ENCODE assay signal across 8 cellular contexts in genomic region chr7:66920256-66920655, GRCh38. TPM values are rescaled to one million over a fixed set of nuclear protein-coding genes. Genes with fewer than 3 reads are reported as not detected.
DNase-seq lines count a peak whose midpoint lies in the region; ATAC-seq, FAIRE-seq and TF ChIP-seq lines count a peak whose summit lies in the region.

No MANE protein-coding gene starts in this region.

- peak overlapping the region in 7 of 10 donors; percentile 58 to 93 (median 86) for H3K27ac ChIP-seq in heart right ventricle
- H3K27ac ChIP-seq in mesendoderm (ENCODE audit: low read depth, low read length) = no peak overlapping the region
- H3K27ac ChIP-seq in vagina = peak overlapping the region; percentile 68
- H3K27ac ChIP-seq in prostate gland = no peak overlapping the region

- ATAC-seq in heart right ventricle (no peak), HG03159 (IDR thresholded peaks at IDR 0.05; ENCODE audit: unreplicated experiment) (no peak)
- no peak for ATAC-seq in activated naive CD8-positive, alpha-beta T cell treated with anti-CD3 and anti-CD28 coated beads, Interleukin-2, amount 50 U/mL, for 24 hours

- H3K4me2 ChIP-seq in mesendoderm (ENCODE audit: low read length) = no peak overlapping the region

- H3K56ac ChIP-seq in mesendoderm (ENCODE audit: low read length) = peak overlapping the region; percentile 12

- peak overlapping the region; percentile 78 to 99 (median 92) for H3K4me3 ChIP-seq in heart right ventricle
- H3K4me3 ChIP-seq in mesendoderm (ENCODE audit: low read length) = no peak overlapping the region
- peak overlapping the region; percentile 85 to 94 for H3K4me3 ChIP-seq in vagina
- H3K4me3 ChIP-seq in prostate gland = peak overlapping the region in 1 of 2 donors; percentile 86

- no peak overlapping the region for H3K18ac ChIP-seq in mesendoderm (ENCODE audit: low read length)

- no peaks in the 10 kb centered on the region for H3K9me3 ChIP-seq in heart right ventricle
- no peaks in the 10 kb centered on the region for H3K9me3 ChIP-seq in vagina
- H3K9me3 ChIP-seq in prostate gland = no peaks in the 10 kb centered on the region

- H3K4me3 Mint-ChIP-seq in activated naive CD8-positive, alpha-beta T cell treated with anti-CD3 and anti-CD28 coated beads, Interleukin-2, amount 50 U/mL, for 24 hours = peak overlapping the region; percentile 99

- peak overlapping the region; percentile 99 for H3K27ac Mint-ChIP-seq in activated naive CD8-positive, alpha-beta T cell treated with anti-CD3 and anti-CD28 coated beads, Interleukin-2, amount 50 U/mL, for 24 hours

- H3K9me3 Mint-ChIP-seq in activated naive CD8-positive, alpha-beta T cell treated with anti-CD3 and anti-CD28 coated beads, Interleukin-2, amount 50 U/mL, for 24 hours = no peaks in the 10 kb centered on the region

- no peak overlapping the region for H2BK15ac ChIP-seq in mesendoderm (replicated peaks; ENCODE audit: low read depth)

- 86 to 92% methylated on average over 3 of the region's 3 CpGs for WGBS in heart right ventricle, 2 donors
- WGBS in mesendoderm (ENCODE audit: extremely low coverage, insufficient coverage, low lambda C conversion rate) = no CpG with 5 or more reads among the region's 3 CpGs
- 80% methylated on average over 3 of the region's 3 CpGs for WGBS in prostate gland

- peaks cover 0 to 22% (median 0%) of the 10 kb centered on the region in 9 donors for H3K36me3 ChIP-seq in heart right ventricle
- H3K36me3 ChIP-seq in mesendoderm (ENCODE audit: control insufficient read depth, insufficient read depth, low read length) = no peaks in the 10 kb centered on the region
- no peaks in the 10 kb centered on the region for H3K36me3 ChIP-seq in vagina
- no peaks in the 10 kb centered on the region for H3K36me3 ChIP-seq in prostate gland

- intact Hi-C loops in heart right ventricle (cut with DNase I) = loop anchor here in 2 of 10 donors (5.0 to 10.0 kb wide), 2 partner anchors 72 to 75 kb away; partner anchors contain the start of genes SBDS (in 1 of the 2) and TYW1 (in 1 of the 2)
- intact Hi-C loops in cardiac septum (cut with DNase I) = loop anchor here (5.0 to 10.0 kb wide), 4 partner anchors 72 to 285 kb away; partner anchors contain the start of gene RABGEF1
- intact Hi-C loops in vagina (cut with DNase I) = no loop called here
- intact Hi-C loops in prostate gland (cut with DNase I) = no loop called here

- no peak for FAIRE-seq in urothelium cell line (lab: Jason Lieb, UNC)

- no peak overlapping the region for H2BK5ac ChIP-seq in mesendoderm (ENCODE audit: low read length)

- no peak overlapping the region for H2AK5ac ChIP-seq in mesendoderm (ENCODE audit: low read length)

- H3K4me1 Mint-ChIP-seq in activated naive CD8-positive, alpha-beta T cell treated with anti-CD3 and anti-CD28 coated beads, Interleukin-2, amount 50 U/mL, for 24 hours = peaks cover 38% of the 10 kb centered on the region

- H4K8ac ChIP-seq in mesendoderm (ENCODE audit: low read depth, low read length) = no peak overlapping the region

- H3K4ac ChIP-seq in mesendoderm (ENCODE audit: low read depth, low read length) = no peak overlapping the region

- TF ChIP-seq POLR2A in vagina (IDR thresholded peaks at IDR 0.05) (no peak), prostate gland (IDR thresholded peaks at IDR 0.05) (no peak)

- H3K23ac ChIP-seq in mesendoderm (ENCODE audit: low read length) = no peak overlapping the region

- H3K27me3 ChIP-seq in heart right ventricle (no peaks in the 10 kb centered on the region), mesendoderm (ENCODE audit: insufficient read depth, low read length, poor library complexity) (no peaks in the 10 kb centered on the region), vagina (no peaks in the 10 kb centered on the region), prostate gland (replicated peaks; ENCODE audit: insufficient read depth) (no peaks in the 10 kb centered on the region)

- no peak overlapping the region for H4K5ac ChIP-seq in mesendoderm (ENCODE audit: low read length)

- no peak overlapping the region for H3K9ac ChIP-seq in mesendoderm (ENCODE audit: low read length)

- DNase-seq in heart right ventricle = no peak
- DNase-seq in cardiac septum (ENCODE audit: low spot score) = no peak
- no peak for DNase-seq in activated naive CD8-positive, alpha-beta T cell treated with anti-CD3 and anti-CD28 coated beads, Interleukin-2, amount 50 U/mL, for 24 hours
- DNase-seq in mesendoderm = no peak
- DNase-seq in vagina (ENCODE audit: extremely low spot score in 2 of 2) = no peak
- no peak for DNase-seq in urothelium cell line (ENCODE audit: low spot score)
- DNase-seq in prostate gland (ENCODE audit: low spot score) = no peak

- peaks cover 28% of the 10 kb centered on the region for H3K79me2 ChIP-seq in mesendoderm (ENCODE audit: control insufficient read depth, insufficient read depth, low read length)

- peaks cover 4% of the 10 kb centered on the region for H3K27me3 Mint-ChIP-seq in activated naive CD8-positive, alpha-beta T cell treated with anti-CD3 and anti-CD28 coated beads, Interleukin-2, amount 50 U/mL, for 24 hours

- H3K36me3 Mint-ChIP-seq in activated naive CD8-positive, alpha-beta T cell treated with anti-CD3 and anti-CD28 coated beads, Interleukin-2, amount 50 U/mL, for 24 hours (ENCODE audit: low read depth) = peaks cover 25% of the 10 kb centered on the region

- H2BK120ac ChIP-seq in mesendoderm (ENCODE audit: low read depth, low read length) = no peak overlapping the region

- H3K4me1 ChIP-seq in heart right ventricle (peaks cover 11 to 42% (median 35%) of the 10 kb centered on the region in 9 donors), mesendoderm (ENCODE audit: control insufficient read depth, low read depth, low read length) (no peaks in the 10 kb centered on the region), vagina (peaks cover 39% of the 10 kb centered on the region), prostate gland (replicated peaks) (peaks cover 10% of the 10 kb centered on the region)

- H3K79me1 ChIP-seq in mesendoderm (ENCODE audit: low read length) = peaks cover 9% of the 10 kb centered on the region

- TF ChIP-seq CTCF in heart right ventricle (IDR thresholded peaks at IDR 0.05) (no peak), vagina (IDR thresholded peaks at IDR 0.05) (no peak), prostate gland (IDR thresholded peaks at IDR 0.05) (no peak)

RNA-seq across cellular contexts. Expression of gene TMEM248, which starts 0.8 kb away (rescaled TPM):
- total RNA-seq in heart right ventricle (10 to 100 TPM; 37.3 to 53.4 (median 46.0) TPM), cardiac septum (50.2 TPM), vagina (59.7 TPM), prostate gland (100 to 1,000 TPM; 125 to 175 TPM)
- polyA plus RNA-seq in heart right ventricle = 10 to 100 TPM; 10.2 to 28.5 TPM
- 53.9 TPM for polyA plus RNA-seq in mesendoderm (2013, experiment 1 of 2)
- 52.4 TPM for polyA plus RNA-seq in mesendoderm (2013, experiment 2 of 2)

Comparison
In these comparisons a context has a peak if more than half of its experiments do, and no peak if none do; other contexts are left out.
1. H3K27ac ChIP-seq: peak in heart right ventricle (7 of 10) and vagina (single experiment); none in mesendoderm (single experiment) and prostate gland (0 of 2).